Comparison of ENCODE assay signal across 8 cellular contexts in the genomic region with DNA sequence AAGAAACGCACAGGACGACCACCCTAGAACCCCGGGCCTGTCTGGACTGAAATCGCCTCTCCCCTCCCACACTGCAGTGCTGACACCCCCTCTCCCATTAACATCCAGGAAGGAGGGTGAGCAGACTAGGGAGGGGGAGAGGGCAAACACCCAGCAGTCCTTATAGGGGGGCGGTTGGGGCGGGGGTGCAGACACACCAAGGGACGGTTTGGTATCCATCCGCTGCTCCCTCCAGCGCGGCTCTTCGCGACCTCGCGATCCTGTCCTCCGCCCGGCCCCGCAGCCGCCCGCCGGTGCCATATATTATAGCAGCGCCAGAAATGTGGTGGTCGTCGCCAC. TPM values are rescaled to one million over a fixed set of nuclear protein-coding genes. Genes with fewer than 3 reads are reported as not detected.
DNase-seq lines count a peak whose midpoint lies in the region; TF ChIP-seq lines count a peak whose summit lies in the region.

No MANE protein-coding gene starts in this region.

- DNase-seq in activated naive CD4-positive, alpha-beta T cell treated with anti-CD3 and anti-CD28 coated beads, Interleukin-2, amount 50 U/mL, for 16 hours: no peak
- no peak for DNase-seq in coronary artery (ENCODE audit: low spot score)
- no peak for DNase-seq in vagina (ENCODE audit: extremely low spot score in 2 of 2)
- DNase-seq in stimulated activated CD4-positive, alpha-beta T cell treated with anti-CD3 and anti-CD28 coated beads, Interleukin-4, amount 100 ng/mL, for 24 hours: no peak
- no peak for DNase-seq in NCI-H2107 treated with DMSO at 0.1 percent for 48 hours (lab: John Stamatoyannopoulos, UW; ENCODE audit: unreplicated experiment)
- no peak for DNase-seq in RPMI8226

- no peaks in the 10 kb centered on the region for H3K27me3 Mint-ChIP-seq in activated naive CD4-positive, alpha-beta T cell treated with anti-CD3 and anti-CD28 coated beads, Interleukin-2, amount 50 U/mL, for 24 hours

- peaks cover 9% of the 10 kb centered on the region for H3K36me3 Mint-ChIP-seq in activated naive CD4-positive, alpha-beta T cell treated with anti-CD3 and anti-CD28 coated beads, Interleukin-2, amount 50 U/mL, for 24 hours

- H3K4me1 ChIP-seq in mononuclear cell (ENCODE audit: insufficient read depth, low read length): no peaks in the 10 kb centered on the region
- H3K4me1 ChIP-seq in vagina: peaks cover 9% of the 10 kb centered on the region

- H3K9me3 ChIP-seq in mononuclear cell (ENCODE audit: low read depth, low read length) (no peaks in the 10 kb centered on the region), vagina (no peaks in the 10 kb centered on the region)

- H3K27ac ChIP-seq in coronary artery (peak overlapping the region; percentile 61 to 88), vagina (peak overlapping the region; percentile 76)

- no peak for TF ChIP-seq POLR2A in vagina (IDR thresholded peaks at IDR 0.05)

- intact Hi-C loops in vagina (cut with DNase I): no loop called here

- TF ChIP-seq CTCF in coronary artery (IDR thresholded peaks at IDR 0.05): no peak
- TF ChIP-seq CTCF in vagina (IDR thresholded peaks at IDR 0.05): no peak

- no peak overlapping the region for H3K27ac Mint-ChIP-seq in activated naive CD4-positive, alpha-beta T cell treated with anti-CD3 and anti-CD28 coated beads, Interleukin-2, amount 50 U/mL, for 24 hours

- peak overlapping the region; percentile 72 for H3K4me3 ChIP-seq in coronary artery
- H3K4me3 ChIP-seq in mononuclear cell (ENCODE audit: low read length): peak overlapping the region; percentile 45
- peak overlapping the region; percentile 60 to 66 for H3K4me3 ChIP-seq in vagina

- H3K4me3 Mint-ChIP-seq in activated naive CD4-positive, alpha-beta T cell treated with anti-CD3 and anti-CD28 coated beads, Interleukin-2, amount 50 U/mL, for 24 hours: peak overlapping the region; percentile 96

- H3K27me3 ChIP-seq in mononuclear cell (ENCODE audit: insufficient read depth, low read length): no peaks in the 10 kb centered on the region
- H3K27me3 ChIP-seq in vagina: no peaks in the 10 kb centered on the region

- H3K4me1 Mint-ChIP-seq in activated naive CD4-positive, alpha-beta T cell treated with anti-CD3 and anti-CD28 coated beads, Interleukin-2, amount 50 U/mL, for 24 hours: peaks cover 30% of the 10 kb centered on the region

- H3K9me3 Mint-ChIP-seq in activated naive CD4-positive, alpha-beta T cell treated with anti-CD3 and anti-CD28 coated beads, Interleukin-2, amount 50 U/mL, for 24 hours: no peaks in the 10 kb centered on the region

- H3K36me3 ChIP-seq in vagina: no peaks in the 10 kb centered on the region

RNA-seq across cellular contexts. Expression of gene GPRASP1, which starts 0.4 kb away (rescaled TPM):
- total RNA-seq in mononuclear cell (23.3 TPM), vagina (12.8 TPM)

RNA-seq across cellular contexts. Expression of gene ARMCX5, which starts 51.6 kb away (rescaled TPM):
- total RNA-seq in mononuclear cell: 16.4 TPM
- total RNA-seq in vagina: 9.6 TPM
